Comparison of ENCODE assay signal across 8 cellular contexts in the genomic region with DNA sequence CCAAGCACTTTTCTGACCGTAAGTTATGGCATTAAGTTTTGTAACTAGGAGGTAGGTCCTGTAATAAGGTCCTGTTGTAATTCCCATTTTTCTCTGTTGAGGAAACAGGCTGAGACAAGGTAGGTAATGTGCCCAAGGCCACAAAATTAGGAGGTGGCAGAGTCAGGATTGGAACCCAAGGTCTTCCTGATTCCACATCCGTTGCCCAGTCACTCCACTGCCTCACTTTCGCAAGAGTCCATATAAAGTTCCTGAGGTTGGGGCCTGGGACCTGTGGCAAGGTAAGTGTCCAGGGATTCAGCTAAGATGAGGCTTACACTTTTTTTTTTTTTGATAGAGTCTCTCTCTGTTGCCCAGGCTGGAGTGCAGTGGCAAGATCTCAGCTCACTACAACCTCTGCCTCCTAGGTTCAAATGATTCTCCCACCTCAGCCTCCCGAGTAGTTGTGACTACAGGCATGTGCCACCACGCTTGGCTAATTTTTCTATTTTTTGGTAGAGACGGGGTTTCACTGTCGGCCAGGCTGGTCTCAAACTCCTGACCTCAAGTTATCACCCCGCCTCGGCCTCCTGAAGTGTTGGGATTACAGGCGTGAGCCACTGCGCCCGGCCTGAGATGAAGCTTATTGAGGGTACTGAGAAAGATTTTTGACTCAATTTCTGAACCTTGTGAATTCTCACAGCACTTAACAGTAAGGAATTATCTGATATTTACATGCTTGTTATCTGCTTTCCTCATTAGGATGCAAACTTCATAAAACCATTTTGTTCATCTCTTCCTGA. TPM values are rescaled to one million over a fixed set of nuclear protein-coding genes. Genes with fewer than 3 reads are reported as not detected.
DNase-seq lines count a peak whose midpoint lies in the region; ATAC-seq and TF ChIP-seq lines count a peak whose summit lies in the region.

No MANE protein-coding gene starts in this region.

- H2AFZ ChIP-seq in PC-3 (ENCODE audit: low read length), result peak overlapping the region; percentile 60

- H3K79me2 ChIP-seq in PC-3 (ENCODE audit: low read length), result no peaks in the 10 kb centered on the region

- H3F3A ChIP-seq in PC-3 (ENCODE audit: low read length, unreplicated experiment), result no peaks in the 10 kb centered on the region

- peak overlapping the region; percentile 83 for H3K9ac ChIP-seq in PC-3 (ENCODE audit: low read length)

- no peaks in the 10 kb centered on the region for H3K9me2 ChIP-seq in PC-3 (replicated peaks; ENCODE audit: low read length)

- POLR2A ChIA-PET in PC-3 (lab: Charles Lee; ENCODE audit: unreplicated experiment), result no interaction called here

- H3K4me3 Mint-ChIP-seq in CD14-positive monocyte, result peak overlapping the region; percentile 67 to 91
- H3K4me3 Mint-ChIP-seq in osteocyte (ENCODE audit: unreplicated experiment), result no peak overlapping the region

- H3K9me3 Mint-ChIP-seq in CD14-positive monocyte (peaks cover 0 to 3% (median 0%) of the 10 kb centered on the region in 7 donors), osteocyte (ENCODE audit: unreplicated experiment) (no peaks in the 10 kb centered on the region)

- peak; percentile 1; the same call in 1 of the 2 replicates for ATAC-seq in PC-3
- no peak for ATAC-seq in GM18511 (IDR thresholded peaks at IDR 0.05; ENCODE audit: unreplicated experiment)
- ATAC-seq in HG02981 (IDR thresholded peaks at IDR 0.05; ENCODE audit: unreplicated experiment), result no peak

- H3K36me3 ChIP-seq in PC-3 (ENCODE audit: low read depth, low read length), result no peaks in the 10 kb centered on the region

- H3K4me1 Mint-ChIP-seq in CD14-positive monocyte (peaks cover 30% of the 10 kb centered on the region), osteocyte (ENCODE audit: unreplicated experiment) (peaks cover 25% of the 10 kb centered on the region)

- H3K9me3 ChIP-seq in PC-3 (ENCODE audit: low read length), result no peaks in the 10 kb centered on the region

- peak overlapping the region; percentile 77 for H3K4me2 ChIP-seq in PC-3 (ENCODE audit: low read length)

- intact Hi-C loops in CD14-positive monocyte (cut with micrococcal nuclease) (loop anchor here in 1 of 2 donors (2.0 to 5.0 kb wide), 2 partner anchors 127 to 1032 kb away; no protein-coding TSS in a partner anchor), PC-3 (cut with micrococcal nuclease) (loop anchor here (5.0 to 10.0 kb wide), 2 partner anchors 142 to 440 kb away; a partner anchor contains a TSS), dorsolateral prefrontal cortex (cut with DNase I) (loop anchor here (10.0 kb wide), 2 partner anchors 440 to 1770 kb away; a partner anchor contains a TSS)

- TF ChIP-seq CTCF in CD14-positive monocyte (IDR thresholded peaks at IDR 0.05) (no peak), PC-3 (conservative IDR thresholded peaks at IDR 0.05; ENCODE audit: low read depth, low read length) (no peak), dorsolateral prefrontal cortex (IDR thresholded peaks at IDR 0.05 in 54 of 56, conservative IDR thresholded peaks at IDR 0.05 in 2 of 56; ENCODE audit: low read depth in 1 of 56, partially characterized antibody in 56 of 56) (no peak), osteocyte (IDR thresholded peaks at IDR 0.05) (no peak)

- H3K36me3 Mint-ChIP-seq in CD14-positive monocyte (peaks cover 4 to 7% of the 10 kb centered on the region in 2 donors), osteocyte (ENCODE audit: unreplicated experiment) (no peaks in the 10 kb centered on the region)

- BruUV-seq in PC-3 (replicated peaks; lab: Mats Ljungman, UMichigan), result TSS peak; percentile 91

- H3K27me3 Mint-ChIP-seq in CD14-positive monocyte (ENCODE audit: low read depth in 3 of 3) (peaks cover 38 to 57% (median 42%) of the 10 kb centered on the region in 3 donors), osteocyte (ENCODE audit: unreplicated experiment) (no peaks in the 10 kb centered on the region)

- H3K27ac ChIP-seq in PC-3 (ENCODE audit: low read length), result peak overlapping the region; percentile 97
- peak overlapping the region in 41 of 59 donors; percentile 11 to 87 (median 66) for H3K27ac ChIP-seq in dorsolateral prefrontal cortex

- no peaks in the 10 kb centered on the region for H3K27me3 ChIP-seq in PC-3 (ENCODE audit: low read length)
- no peaks in the 10 kb centered on the region for H3K27me3 ChIP-seq in dorsolateral prefrontal cortex

- CTCF ChIA-PET in PC-3 (lab: Charles Lee), result interaction anchor here (1.1 to 1.5 kb wide), 2 partner anchors 12 to 44 kb away, joined by 4 to 5 read pairs; no protein-coding TSS in a partner anchor

- H3K4me3 ChIP-seq in PC-3 (ENCODE audit: low read length) (peak overlapping the region; percentile 51), dorsolateral prefrontal cortex (peak overlapping the region in 1 of 59 donors; percentile 15)

- no peak for DNase-seq in CD14-positive monocyte (ENCODE audit: low spot score)
- peak; percentile 35 for DNase-seq in PC-3
- DNase-seq in dorsolateral prefrontal cortex, result no peak
- DNase-seq in osteocyte (ENCODE audit: extremely low spot score, unreplicated experiment), result no peak
- no peak for DNase-seq in CD1c-positive myeloid dendritic cell (ENCODE audit: extremely low spot score)
- DNase-seq in NCI-H2171 (lab: John Stamatoyannopoulos, UW), result no peak

- peaks cover 23% of the 10 kb centered on the region for H3K4me1 ChIP-seq in PC-3 (ENCODE audit: insufficient read depth, low read length)

- H4K20me1 ChIP-seq in PC-3 (ENCODE audit: low read length), result no peaks in the 10 kb centered on the region

- H3K27ac Mint-ChIP-seq in CD14-positive monocyte (peak overlapping the region; percentile 98 to 100 (median 100)), osteocyte (ENCODE audit: unreplicated experiment) (peak overlapping the region; percentile 99)

RNA-seq across cellular contexts. Expression of a gene that starts 20.3 kb away (rescaled TPM):
- 10 to 100 TPM in 1 of 2 donors, 1 to 10 TPM in 1; 3.4 to 10.6 TPM for polyA plus RNA-seq in CD14-positive monocyte
- 15.0 and 26.8 TPM in 2 replicates for total RNA-seq in PC-3 (2014; rRNA removed)
- total RNA-seq in dorsolateral prefrontal cortex, result 100 to 1,000 TPM in 12 of 120 experiments, 10 to 100 TPM in 108; 45.2 to 162 (median 67.4) TPM
- 68.8 and 69.5 TPM in 2 replicates for total RNA-seq in osteocyte
